7 cellular contexts compared by ENCODE assay signal in genomic region chr11:47234669-47235075, GRCh38. TPM values are rescaled to one million over a fixed set of nuclear protein-coding genes. Genes with fewer than 3 reads are reported as not detected.
DNase-seq lines count a peak whose midpoint lies in the region; ATAC-seq and TF ChIP-seq lines count a peak whose summit lies in the region.

No MANE protein-coding gene starts in this region.

- no peak for TF ChIP-seq CTCF in left ventricle myocardium inferior (IDR thresholded peaks at IDR 0.05; ENCODE audit: borderline replicate concordance)

- DNase-seq in NCI-H460 (ENCODE audit: extremely low read depth, low read depth) (peak; percentile 24), left ventricle myocardium inferior (no peak)
- peak; percentile 41 for DNase-seq in activated T-helper 1 cell treated with anti-CD3 and anti-CD28 coated beads, Interleukin-12 subunit alpha, Interleukin-12 subunit beta, Interleukin-2, Interleukin-4 antibody, amounts not matched to agents 30 ng/mL and 10 ng/mL and 1 ng/mL, durations not matched to agents 14 hours and 24 hours and 36 hours (ENCODE audit: low spot score)
- DNase-seq in stimulated activated naive CD8-positive, alpha-beta T cell treated with anti-CD3 and anti-CD28 coated beads, Interleukin-15, amount 100 ng/mL, for 72 hours: peak; percentile 26 to 63

- H3K27ac Mint-ChIP-seq in activated T-helper 1 cell treated with anti-CD3 and anti-CD28 coated beads, Interleukin-12 subunit alpha, Interleukin-12 subunit beta, Interleukin-2, Interleukin-4 antibody, amounts not matched to agents 30 ng/mL and 10 ng/mL and 1 ng/mL, durations not matched to agents 14 hours and 24 hours and 36 hours: peak overlapping the region; percentile 74
- peak overlapping the region in 1 of 2 donors; percentile 97 for H3K27ac Mint-ChIP-seq in stimulated activated naive CD8-positive, alpha-beta T cell treated with anti-CD3 and anti-CD28 coated beads, Interleukin-15, amount 100 ng/mL, for 72 hours

- no peaks in the 10 kb centered on the region for H3K9me3 Mint-ChIP-seq in activated T-helper 1 cell treated with anti-CD3 and anti-CD28 coated beads, Interleukin-12 subunit alpha, Interleukin-12 subunit beta, Interleukin-2, Interleukin-4 antibody, amounts not matched to agents 30 ng/mL and 10 ng/mL and 1 ng/mL, durations not matched to agents 14 hours and 24 hours and 36 hours
- H3K9me3 Mint-ChIP-seq in stimulated activated naive CD8-positive, alpha-beta T cell treated with anti-CD3 and anti-CD28 coated beads, Interleukin-15, amount 100 ng/mL, for 72 hours: no peaks in the 10 kb centered on the region

- H3K4me3 ChIP-seq in left ventricle myocardium inferior: peak overlapping the region; percentile 37

- peaks cover 48% of the 10 kb centered on the region for H3K36me3 ChIP-seq in left ventricle myocardium inferior

- no peaks in the 10 kb centered on the region for H3K27me3 Mint-ChIP-seq in activated T-helper 1 cell treated with anti-CD3 and anti-CD28 coated beads, Interleukin-12 subunit alpha, Interleukin-12 subunit beta, Interleukin-2, Interleukin-4 antibody, amounts not matched to agents 30 ng/mL and 10 ng/mL and 1 ng/mL, durations not matched to agents 14 hours and 24 hours and 36 hours (ENCODE audit: insufficient read depth)
- H3K27me3 Mint-ChIP-seq in stimulated activated naive CD8-positive, alpha-beta T cell treated with anti-CD3 and anti-CD28 coated beads, Interleukin-15, amount 100 ng/mL, for 72 hours: no peaks in the 10 kb centered on the region

- H3K36me3 Mint-ChIP-seq in activated T-helper 1 cell treated with anti-CD3 and anti-CD28 coated beads, Interleukin-12 subunit alpha, Interleukin-12 subunit beta, Interleukin-2, Interleukin-4 antibody, amounts not matched to agents 30 ng/mL and 10 ng/mL and 1 ng/mL, durations not matched to agents 14 hours and 24 hours and 36 hours (ENCODE audit: low read depth): peaks cover 38% of the 10 kb centered on the region

- H3K9me3 ChIP-seq in left ventricle myocardium inferior (replicated peaks): no peaks in the 10 kb centered on the region

- intact Hi-C loops in activated T-helper 1 cell treated with anti-CD3 and anti-CD28 coated beads, Interleukin-12 subunit alpha, Interleukin-12 subunit beta, Interleukin-2, Interleukin-4 antibody, amounts not matched to agents 30 ng/mL and 10 ng/mL and 1 ng/mL, durations not matched to agents 14 hours and 24 hours and 36 hours (cut with micrococcal nuclease): loop anchor here (1.0 to 2.0 kb wide), 2 partner anchors 9 to 34 kb away; no protein-coding TSS in a partner anchor
- intact Hi-C loops in left ventricle myocardium inferior (cut with micrococcal nuclease): no loop called here

- H3K27ac ChIP-seq in left ventricle myocardium inferior (replicated peaks): peak overlapping the region; percentile 64

- ATAC-seq in stimulated activated naive CD8-positive, alpha-beta T cell treated with anti-CD3 and anti-CD28 coated beads, Interleukin-15, amount 100 ng/mL, for 72 hours: peak; percentile 88
- no peak for ATAC-seq in HG02642 (IDR thresholded peaks at IDR 0.05; ENCODE audit: poor library complexity, unreplicated experiment)
- no peak for ATAC-seq in GM18498 (IDR thresholded peaks at IDR 0.05; ENCODE audit: unreplicated experiment)
- ATAC-seq in HG02610 (IDR thresholded peaks at IDR 0.05; ENCODE audit: unreplicated experiment): no peak

- H3K4me1 Mint-ChIP-seq in activated T-helper 1 cell treated with anti-CD3 and anti-CD28 coated beads, Interleukin-12 subunit alpha, Interleukin-12 subunit beta, Interleukin-2, Interleukin-4 antibody, amounts not matched to agents 30 ng/mL and 10 ng/mL and 1 ng/mL, durations not matched to agents 14 hours and 24 hours and 36 hours (ENCODE audit: low read depth): peaks cover 37% of the 10 kb centered on the region
- peaks cover 51% of the 10 kb centered on the region for H3K4me1 Mint-ChIP-seq in stimulated activated naive CD8-positive, alpha-beta T cell treated with anti-CD3 and anti-CD28 coated beads, Interleukin-15, amount 100 ng/mL, for 72 hours

- peak overlapping the region; percentile 38 for H3K4me3 Mint-ChIP-seq in activated T-helper 1 cell treated with anti-CD3 and anti-CD28 coated beads, Interleukin-12 subunit alpha, Interleukin-12 subunit beta, Interleukin-2, Interleukin-4 antibody, amounts not matched to agents 30 ng/mL and 10 ng/mL and 1 ng/mL, durations not matched to agents 14 hours and 24 hours and 36 hours
- peak overlapping the region; percentile 43 to 64 for H3K4me3 Mint-ChIP-seq in stimulated activated naive CD8-positive, alpha-beta T cell treated with anti-CD3 and anti-CD28 coated beads, Interleukin-15, amount 100 ng/mL, for 72 hours

- H3K4me1 ChIP-seq in left ventricle myocardium inferior: peaks cover 34% of the 10 kb centered on the region

- no peaks in the 10 kb centered on the region for H3K27me3 ChIP-seq in left ventricle myocardium inferior (ENCODE audit: low read depth)

RNA-seq across cellular contexts. Expression of gene ACP2, which starts 13.9 kb away (rescaled TPM):
- total RNA-seq in NCI-H460 (2014; rRNA removed; shearing (Covaris generic)): 13.4 and 15.2 TPM in 2 replicates
- polyA plus RNA-seq in NCI-H460 (2014; cell fraction: nucleus; rRNA removed): 19.5 and 19.8 TPM in 2 replicates
- 31.8 and 33.8 TPM in 2 replicates for total RNA-seq in activated T-helper 1 cell treated with anti-CD3 and anti-CD28 coated beads, Interleukin-12 subunit alpha, Interleukin-12 subunit beta, Interleukin-2, Interleukin-4 antibody, amounts not matched to agents 30 ng/mL and 10 ng/mL and 1 ng/mL, durations not matched to agents 14 hours and 24 hours and 36 hours
- 17.7 TPM for total RNA-seq in left ventricle myocardium inferior

RNA-seq across cellular contexts. Expression of gene DDB2, which starts 19.9 kb away (rescaled TPM):
- 59.1 and 61.7 TPM in 2 replicates for total RNA-seq in NCI-H460 (2014; rRNA removed; shearing (Covaris generic))
- 61.1 and 64.9 TPM in 2 replicates for polyA plus RNA-seq in NCI-H460 (2014; cell fraction: nucleus; rRNA removed)
- 134 and 142 TPM in 2 replicates for total RNA-seq in activated T-helper 1 cell treated with anti-CD3 and anti-CD28 coated beads, Interleukin-12 subunit alpha, Interleukin-12 subunit beta, Interleukin-2, Interleukin-4 antibody, amounts not matched to agents 30 ng/mL and 10 ng/mL and 1 ng/mL, durations not matched to agents 14 hours and 24 hours and 36 hours
- 8.7 TPM for total RNA-seq in left ventricle myocardium inferior

RNA-seq across cellular contexts. Expression of gene NR1H3, which starts 23.1 kb away (rescaled TPM):
- 8.3 and 8.7 TPM in 2 replicates for total RNA-seq in NCI-H460 (2014; rRNA removed; shearing (Covaris generic))
- 19.0 and 33.9 TPM in 2 replicates for polyA plus RNA-seq in NCI-H460 (2014; cell fraction: nucleus; rRNA removed)
- total RNA-seq in activated T-helper 1 cell treated with anti-CD3 and anti-CD28 coated beads, Interleukin-12 subunit alpha, Interleukin-12 subunit beta, Interleukin-2, Interleukin-4 antibody, amounts not matched to agents 30 ng/mL and 10 ng/mL and 1 ng/mL, durations not matched to agents 14 hours and 24 hours and 36 hours: 8.5 and 9.9 TPM in 2 replicates
- 11.7 TPM for total RNA-seq in left ventricle myocardium inferior

RNA-seq across cellular contexts. Expression of gene MADD, which starts 35.3 kb away (rescaled TPM):
- total RNA-seq in NCI-H460 (2014; rRNA removed; shearing (Covaris generic)): 13.1 and 15.2 TPM in 2 replicates
- 22.3 and 27.3 TPM in 2 replicates for polyA plus RNA-seq in NCI-H460 (2014; cell fraction: nucleus; rRNA removed)
- 75.9 and 85.2 TPM in 2 replicates for total RNA-seq in activated T-helper 1 cell treated with anti-CD3 and anti-CD28 coated beads, Interleukin-12 subunit alpha, Interleukin-12 subunit beta, Interleukin-2, Interleukin-4 antibody, amounts not matched to agents 30 ng/mL and 10 ng/mL and 1 ng/mL, durations not matched to agents 14 hours and 24 hours and 36 hours
- total RNA-seq in left ventricle myocardium inferior: 40.9 TPM

RNA-seq across cellular contexts. Expression of gene PACSIN3, which starts 48.4 kb away (rescaled TPM):
- 19.2 and 21.8 TPM in 2 replicates for total RNA-seq in NCI-H460 (2014; rRNA removed; shearing (Covaris generic))
- 46.7 and 52.6 TPM in 2 replicates for polyA plus RNA-seq in NCI-H460 (2014; cell fraction: nucleus; rRNA removed)
- 14.5 and 17.0 TPM in 2 replicates for total RNA-seq in activated T-helper 1 cell treated with anti-CD3 and anti-CD28 coated beads, Interleukin-12 subunit alpha, Interleukin-12 subunit beta, Interleukin-2, Interleukin-4 antibody, amounts not matched to agents 30 ng/mL and 10 ng/mL and 1 ng/mL, durations not matched to agents 14 hours and 24 hours and 36 hours
- 198 TPM for total RNA-seq in left ventricle myocardium inferior
